Comparison of ENCODE assay signal across 8 cellular contexts in the genomic region with DNA sequence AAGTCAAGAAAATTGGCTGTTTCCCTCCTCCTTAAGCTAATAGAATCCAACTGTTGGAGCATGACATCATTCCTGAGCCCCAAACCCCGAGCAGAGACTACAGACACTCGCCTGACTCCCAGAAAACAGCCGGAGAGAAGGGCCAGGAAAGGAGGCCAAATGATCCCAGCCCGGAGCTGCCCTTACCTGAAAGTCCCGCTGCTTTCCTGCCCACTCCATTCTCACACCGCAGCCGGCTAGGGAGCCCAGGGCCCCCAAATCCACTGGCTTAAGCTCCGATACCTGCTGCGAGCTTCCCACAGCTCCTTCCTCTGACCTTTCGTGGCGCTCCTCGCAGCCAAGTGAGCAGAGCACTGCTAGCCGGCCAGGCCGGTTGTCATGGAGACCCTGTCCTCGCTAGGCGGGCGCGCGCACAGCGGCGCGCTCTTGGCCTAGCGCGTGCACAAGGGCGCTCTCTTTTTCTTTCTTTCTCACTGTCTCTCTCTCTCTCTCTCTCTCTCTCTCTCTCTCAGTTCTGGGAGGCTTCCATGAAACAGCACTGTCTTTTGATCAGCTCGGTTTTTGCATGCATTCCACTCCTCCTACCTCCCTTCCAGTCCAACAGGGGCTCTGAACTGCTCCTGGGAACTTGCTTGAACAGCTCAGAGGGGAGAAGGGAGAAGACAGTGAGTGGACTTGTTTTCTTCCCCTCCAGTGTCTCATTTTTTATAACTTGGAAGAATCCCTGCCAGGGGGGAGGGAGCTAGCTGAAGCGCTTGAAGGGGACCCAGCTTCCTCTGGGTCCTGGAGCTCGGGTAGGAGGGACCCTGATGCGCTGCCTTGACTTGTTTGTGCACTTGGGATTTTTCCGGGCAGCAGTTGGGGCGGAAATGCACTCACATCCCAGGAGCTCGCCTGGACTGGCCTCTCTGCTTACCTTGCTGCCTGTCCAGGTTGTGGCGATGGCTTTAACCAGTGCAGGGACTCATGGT.
A peak's percentile ranks its signal among the peaks of the same experiment; 100 is the strongest.
DNase-seq lines count a peak whose midpoint lies in the region; ATAC-seq and TF ChIP-seq lines count a peak whose summit lies in the region.

No MANE protein-coding gene starts in this region.

- peak; percentile 91 to 96 for TF ChIP-seq POLR2A in gastroesophageal sphincter (IDR thresholded peaks at IDR 0.05)

- 4 to 10% methylated on average over 4 to 27 of the region's 33 CpGs for WGBS in gastroesophageal sphincter (ENCODE audit: low coverage in 1 of 2), 2 donors

- DNase-seq in GM03348 (ENCODE audit: low spot score) (peak; percentile 91), NCI-H1436 (lab: John Stamatoyannopoulos, UW) (peak; percentile 64), natural killer cell (peak; percentile 30), KG1 (lab: John Stamatoyannopoulos, UW) (no peak), LoVo (ENCODE audit: low spot score) (no peak)
- DNase-seq in activated naive CD8-positive, alpha-beta T cell treated with anti-CD3 and anti-CD28 coated beads for 36 hours = peak; percentile 22

- intact Hi-C loops in natural killer cell (cut with micrococcal nuclease) = no loop called here

- H3K36me3 Mint-ChIP-seq in activated naive CD8-positive, alpha-beta T cell treated with anti-CD3 and anti-CD28 coated beads for 36 hours = no peaks in the 10 kb centered on the region
- no peaks in the 10 kb centered on the region for H3K36me3 Mint-ChIP-seq in natural killer cell

- peaks cover 29% of the 10 kb centered on the region for H3K27me3 Mint-ChIP-seq in activated naive CD8-positive, alpha-beta T cell treated with anti-CD3 and anti-CD28 coated beads for 36 hours
- peaks cover 5 to 10% of the 10 kb centered on the region in 2 donors for H3K27me3 Mint-ChIP-seq in natural killer cell (ENCODE audit: low read depth in 2 of 2)

- ATAC-seq in gastroesophageal sphincter (peak; percentile 84), natural killer cell (peak in 2 of 3 donors; percentile 56 to 65), GM21529 (IDR thresholded peaks at IDR 0.05; ENCODE audit: unreplicated experiment) (no peak)

- peaks cover 6 to 72% (median 27%) of the 10 kb centered on the region in 3 donors for H3K4me1 ChIP-seq in gastroesophageal sphincter

- peak overlapping the region; percentile 91 to 99 (median 96) for H3K27ac ChIP-seq in gastroesophageal sphincter

- H3K4me3 ChIP-seq in gastroesophageal sphincter = peak overlapping the region; percentile 71 to 97

- TF ChIP-seq EP300 in gastroesophageal sphincter (IDR thresholded peaks at IDR 0.05) = no peak

- peaks cover 9% of the 10 kb centered on the region for H3K4me1 Mint-ChIP-seq in activated naive CD8-positive, alpha-beta T cell treated with anti-CD3 and anti-CD28 coated beads for 36 hours
- peaks cover 10 to 21% of the 10 kb centered on the region in 2 donors for H3K4me1 Mint-ChIP-seq in natural killer cell

- no peaks in the 10 kb centered on the region for H3K9me3 ChIP-seq in gastroesophageal sphincter

- H3K9me3 Mint-ChIP-seq in activated naive CD8-positive, alpha-beta T cell treated with anti-CD3 and anti-CD28 coated beads for 36 hours = no peaks in the 10 kb centered on the region
- H3K9me3 Mint-ChIP-seq in natural killer cell = no peaks in the 10 kb centered on the region

- H3K36me3 ChIP-seq in gastroesophageal sphincter = no peaks in the 10 kb centered on the region

- TF ChIP-seq CTCF in gastroesophageal sphincter (IDR thresholded peaks at IDR 0.05) (peak in 1 of 4 experiments; percentile 17), natural killer cell (IDR thresholded peaks at IDR 0.05) (no peak)

- H3K27ac Mint-ChIP-seq in activated naive CD8-positive, alpha-beta T cell treated with anti-CD3 and anti-CD28 coated beads for 36 hours = no peak overlapping the region
- peak overlapping the region; percentile 50 to 92 for H3K27ac Mint-ChIP-seq in natural killer cell

- H3K27me3 ChIP-seq in gastroesophageal sphincter = no peaks in the 10 kb centered on the region

- peak overlapping the region; percentile 56 for H3K4me3 Mint-ChIP-seq in activated naive CD8-positive, alpha-beta T cell treated with anti-CD3 and anti-CD28 coated beads for 36 hours
- peak overlapping the region; percentile 89 for H3K4me3 Mint-ChIP-seq in natural killer cell

Comparison
In these comparisons a context has a peak if more than half of its experiments do, and no peak if none do; other contexts are left out.
1. DNase-seq: peak in GM03348 (single experiment), NCI-H1436 (single experiment), activated naive CD8-positive, alpha-beta T cell treated with anti-CD3 and anti-CD28 coated beads for 36 hours (single experiment) and natural killer cell (single experiment); none in KG1 (single experiment) and LoVo (single experiment).